ENCODE assay signal across 8 cellular contexts in the genomic region with DNA sequence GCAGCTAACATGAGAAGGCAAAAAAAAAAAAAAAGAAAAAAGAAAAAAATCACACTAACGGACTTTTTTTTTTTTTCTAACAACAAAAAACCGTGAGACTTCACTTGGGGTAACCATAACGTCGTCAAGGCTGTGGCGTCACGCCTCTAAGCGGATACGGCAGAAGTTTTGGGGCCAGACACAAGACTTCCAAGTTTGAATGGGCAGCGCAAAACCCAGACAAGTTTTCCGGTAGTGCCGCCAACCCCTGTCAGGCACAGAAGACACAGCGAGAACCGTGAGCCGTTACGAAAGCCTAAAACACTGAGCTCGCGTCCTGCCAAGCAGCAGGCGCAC. TPM values are rescaled to one million over a fixed set of nuclear protein-coding genes. Genes with fewer than 3 reads are reported as not detected.
DNase-seq lines count a peak whose midpoint lies in the region; ATAC-seq, FAIRE-seq and TF ChIP-seq lines count a peak whose summit lies in the region.

No MANE protein-coding gene starts in this region.

- WGBS in SK-N-SH (ENCODE audit: low lambda C conversion rate): 0% methylated on average over 8 of the region's 18 CpGs
- 0% methylated on average over 18 of the region's 18 CpGs for WGBS in pancreas, 2 donors

- TF ChIP-seq EP300 in SK-N-SH (IDR thresholded peaks at IDR 0.05; ENCODE audit: borderline replicate concordance in 1 of 2, low read depth in 1 of 2, low read length in 1 of 2): no peak

- H3K36me3 ChIP-seq in SK-N-SH (replicated peaks in 1 of 2; ENCODE audit: control insufficient read depth in 1 of 2, insufficient read depth in 2 of 2, low read length in 1 of 2) (peaks cover 14 to 21% of the 10 kb centered on the region in 2 experiments), pancreas (peaks cover 0 to 5% (median 0%) of the 10 kb centered on the region in 3 donors)

- no peaks in the 10 kb centered on the region for H3K9me2 ChIP-seq in SK-N-SH

- CTCF ChIA-PET in SK-N-SH (lab: Yijun Ruan, JAX): interaction anchor here (0.6 kb wide), 1 partner anchor 131 kb away, joined by 3 read pairs; no protein-coding TSS in a partner anchor

- H3K9ac ChIP-seq in SK-N-SH: peak overlapping the region; percentile 88

- no peak for DNase-seq in SK-N-SH
- DNase-seq in epithelial cell of prostate (ENCODE audit: low read depth, low spot score): peak; percentile 24
- no peak for DNase-seq in pancreas
- no peak for DNase-seq in DMS79 (lab: John Stamatoyannopoulos, UW)
- no peak for DNase-seq in NCI-H82 treated with DMSO at 0.1 percent for 48 hours (lab: John Stamatoyannopoulos, UW; ENCODE audit: unreplicated experiment)
- DNase-seq in NCI-H2029 treated with DMSO at 0.1 percent for 48 hours (lab: John Stamatoyannopoulos, UW): no peak

- peaks cover 35% of the 10 kb centered on the region for H4K20me1 ChIP-seq in SK-N-SH (ENCODE audit: insufficient read depth)

- TF ChIP-seq CTCF in SK-N-SH (IDR thresholded peaks at IDR 0.05) (no peak), pancreas (IDR thresholded peaks at IDR 0.05) (no peak)

- POLR2A ChIA-PET in SK-N-SH (lab: Yijun Ruan, JAX): interaction anchor here (1.0 kb wide), 1 partner anchor 13 kb away, joined by 3 read pairs; no protein-coding TSS in a partner anchor

- peaks cover 0 to 9% of the 10 kb centered on the region in 2 experiments; a peak in 2 of 4 replicates for H3K4me1 ChIP-seq in SK-N-SH (ENCODE audit: control insufficient read depth in 1 of 2, insufficient read depth in 2 of 2, low read depth in 1 of 2, low read length in 1 of 2)
- peaks cover 11 to 22% (median 17%) of the 10 kb centered on the region in 3 donors for H3K4me1 ChIP-seq in pancreas

- H3K4me3 ChIP-seq in SK-N-SH (ENCODE audit: low read depth in 2 of 2, low read length in 1 of 2) (peak overlapping the region; percentile 79 to 96), pancreas (peak overlapping the region; percentile 43 to 90 (median 76))

- no peaks in the 10 kb centered on the region for H3K9me3 ChIP-seq in SK-N-SH
- no peaks in the 10 kb centered on the region for H3K9me3 ChIP-seq in pancreas

- intact Hi-C loops in pancreas (cut with DNase I): no loop called here

- H3K27ac ChIP-seq in SK-N-SH (ENCODE audit: low read depth in 2 of 2, low read length in 1 of 2) (peak overlapping the region; percentile 95 to 96), epithelial cell of prostate (peak overlapping the region; percentile 93), pancreas (peak overlapping the region; percentile 89 to 98 (median 98))

- TF ChIP-seq RAD21 in SK-N-SH (IDR thresholded peaks at IDR 0.05; ENCODE audit: low read length): no peak

- H2AFZ ChIP-seq in SK-N-SH (ENCODE audit: low read depth): peak overlapping the region; percentile 83

- FAIRE-seq in pancreas (lab: Jason Lieb, UNC): no peak

- ATAC-seq in GM18861 (IDR thresholded peaks at IDR 0.05; ENCODE audit: unreplicated experiment) (peak; percentile 33), HG02798 (IDR thresholded peaks at IDR 0.05; ENCODE audit: poor library complexity, unreplicated experiment) (peak; percentile 37), pancreas (peak; percentile 14 to 36 (median 26))

- H3K79me2 ChIP-seq in SK-N-SH (ENCODE audit: insufficient read depth): peaks cover 43% of the 10 kb centered on the region

- H3K4me2 ChIP-seq in SK-N-SH: peak overlapping the region; percentile 84

- peaks cover 11% of the 10 kb centered on the region for H3F3A ChIP-seq in SK-N-SH (replicated peaks; ENCODE audit: insufficient read depth)

- no peaks in the 10 kb centered on the region for H3K27me3 ChIP-seq in SK-N-SH (ENCODE audit: insufficient read depth)
- no peaks in the 10 kb centered on the region for H3K27me3 ChIP-seq in pancreas

TF ChIP-seq in SK-N-SH, 30 proteins besides CTCF, POLR2A, EP300 and RAD21:
- peak; percentile 33; the same call in 1 of the 2 replicates for TF ChIP-seq GABPA (IDR thresholded peaks at IDR 0.05; ENCODE audit: low read depth)
- TF ChIP-seq MXI1 (IDR thresholded peaks at IDR 0.05; ENCODE audit: low read depth, low read length): peak; percentile 62
- TF ChIP-seq, protein P1, sequence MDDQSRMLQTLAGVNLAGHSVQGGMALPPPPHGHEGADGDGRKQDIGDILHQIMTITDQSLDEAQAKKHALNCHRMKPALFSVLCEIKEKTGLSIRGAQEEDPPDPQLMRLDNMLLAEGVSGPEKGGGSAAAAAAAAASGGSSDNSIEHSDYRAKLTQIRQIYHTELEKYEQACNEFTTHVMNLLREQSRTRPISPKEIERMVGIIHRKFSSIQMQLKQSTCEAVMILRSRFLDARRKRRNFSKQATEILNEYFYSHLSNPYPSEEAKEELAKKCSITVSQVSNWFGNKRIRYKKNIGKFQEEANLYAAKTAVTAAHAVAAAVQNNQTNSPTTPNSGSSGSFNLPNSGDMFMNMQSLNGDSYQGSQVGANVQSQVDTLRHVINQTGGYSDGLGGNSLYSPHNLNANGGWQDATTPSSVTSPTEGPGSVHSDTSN (IDR thresholded peaks at IDR 0.05): no peak
- TF ChIP-seq TAF1 (IDR thresholded peaks at IDR 0.05; ENCODE audit: borderline replicate concordance, low read depth, low read length): no peak; the same call in 1 of the 2 replicates

RNA-seq across cellular contexts. Expression of a gene that starts 0.6 kb away (rescaled TPM):
- polyA plus RNA-seq in SK-N-SH (2012; rRNA removed) (7.5 and 8.4 TPM in 2 replicates), pancreas (10 to 100 TPM in 1 of 2 donors, 1 to 10 TPM in 1; 5.7 to 13.0 TPM)
- 10.2 and 12.6 TPM in 2 replicates for polyA plus RNA-seq in SK-N-SH (2012; cell fraction: cytosol; rRNA removed)
- polyA plus RNA-seq in SK-N-SH (2012; cell fraction: nucleus; rRNA removed): 6.7 and 11.5 TPM in 2 replicates
- 10 to 100 TPM; 14.3 to 26.5 (median 18.3) TPM for total RNA-seq in pancreas
